ENCODE assay signal across 12 cellular contexts in genomic region chr6:88135578-88136114, GRCh38. TPM values are rescaled to one million over a fixed set of nuclear protein-coding genes. Genes with fewer than 3 reads are reported as not detected.
DNase-seq lines count a peak whose midpoint lies in the region; ATAC-seq lines count a peak whose summit lies in the region.
"Had no signal": no experiment of that assay in that cellular context is flagged by ENCODE, and none has a peak within 500 bp of the region (broad histone marks: within the 10 kb centered on the region; RNA-seq: fewer than 3 reads in every experiment).

No MANE protein-coding gene starts in this region.

- H3K4me1 Mint-ChIP-seq in naive B cell, result peaks cover 14 to 42% (median 19%) of the 10 kb centered on the region in 3 donors

- DNase-seq in naive B cell (peak; percentile 29), NCI-H526 treated with DMSO at 0.1 percent for 48 hours (lab: John Stamatoyannopoulos, UW) (no peak), SHP77 treated with DMSO at 0.1 percent for 48 hours (lab: John Stamatoyannopoulos, UW) (no peak), NCI-H2171 treated with DMSO at 0.1 percent for 48 hours (lab: John Stamatoyannopoulos, UW) (no peak), left colon (no peak)
- DNase-seq: activated CD4-positive, alpha-beta T cell treated with anti-CD3 and anti-CD28 coated beads for 4 hours; DND-41; effector memory CD8-positive, alpha-beta T cell; NCI-H1092 treated with DMSO at 0.1 percent for 48 hours had no signal

- no peaks in the 10 kb centered on the region for H3K36me3 Mint-ChIP-seq in naive B cell

- ATAC-seq in GM19025 (IDR thresholded peaks at IDR 0.05; ENCODE audit: low read depth, unreplicated experiment) (peak; percentile 74), HG02571 (IDR thresholded peaks at IDR 0.05; ENCODE audit: unreplicated experiment) (peak; percentile 59), HG03378 (IDR thresholded peaks at IDR 0.05; ENCODE audit: unreplicated experiment) (peak; percentile 84), naive B cell (ENCODE audit: low read depth in 2 of 2) (peak; percentile 79), left colon (no peak)
- ATAC-seq: effector memory CD8-positive, alpha-beta T cell had no signal

- H3K9me3 Mint-ChIP-seq in naive B cell, result peaks cover 0 to 3% (median 0%) of the 10 kb centered on the region in 7 donors
- H3K9me3 Mint-ChIP-seq: effector memory CD8-positive, alpha-beta T cell had no signal

- H3K27me3 Mint-ChIP-seq in naive B cell, result no peaks in the 10 kb centered on the region

- intact Hi-C loops in left colon (cut with DNase I, micrococcal nuclease), result no loop called here

- H3K27ac Mint-ChIP-seq in naive B cell, result peak overlapping the region; percentile 16 to 86 (median 56)
- H3K27ac Mint-ChIP-seq: effector memory CD8-positive, alpha-beta T cell had no signal

- H3K4me3 Mint-ChIP-seq in naive B cell, result peak overlapping the region in 7 of 8 donors; percentile 1 to 74 (median 37)
- H3K4me3 Mint-ChIP-seq: effector memory CD8-positive, alpha-beta T cell had no signal

RNA-seq across cellular contexts. Expression of gene CNR1, which starts 30.5 kb away (rescaled TPM):
- 1 to 10 TPM in 3 of 6 donors, under 1 TPM in 3; 0.20 to 2.4 (median 1.0) TPM for polyA plus RNA-seq in naive B cell (ENCODE audit: low read depth in 6 of 6)
- total RNA-seq in left colon, result 1 to 10 TPM; 1.1 to 3.4 TPM
